ENCODE assay signal across 9 cellular contexts in genomic region chr3:14439501-14440167, GRCh38. TPM values are rescaled to one million over a fixed set of nuclear protein-coding genes. Genes with fewer than 3 reads are reported as not detected.
DNase-seq lines count a peak whose midpoint lies in the region; TF ChIP-seq lines count a peak whose summit lies in the region.
"Had no signal": no experiment of that assay in that cellular context is flagged by ENCODE, and none has a peak within 500 bp of the region (broad histone marks: within the 10 kb centered on the region; RNA-seq: fewer than 3 reads in every experiment).

No MANE protein-coding gene starts in this region.

- H3K9me3 ChIP-seq in OCI-LY3 (ENCODE audit: insufficient read depth, low read length) = no peaks in the 10 kb centered on the region

- no peaks in the 10 kb centered on the region for H4K20me1 ChIP-seq in OCI-LY3 (ENCODE audit: insufficient read depth, low read length)

- H3K4me1 ChIP-seq in OCI-LY3 (ENCODE audit: low read length) = peaks cover 67% of the 10 kb centered on the region

- DNase-seq in DMS 273 (lab: John Stamatoyannopoulos, UW; ENCODE audit: unreplicated experiment) = peak; percentile 19
- DNase-seq in DMS 273 treated with DMSO at 0.1 percent for 48 hours (lab: John Stamatoyannopoulos, UW) = no peak
- peak; percentile 48 for DNase-seq in fibroblast of the aortic adventitia (ENCODE audit: low read depth)
- DNase-seq in smooth muscle cell of the brain vasculature (ENCODE audit: low read depth, low spot score) = peak; percentile 83
- DNase-seq in activated CD4-positive, CD25-positive, alpha-beta regulatory T cell (lab: John Stamatoyannopoulos, UW) = no peak
- no peak for DNase-seq in stimulated activated CD8-positive, alpha-beta memory T cell treated with anti-CD3 and anti-CD28 coated beads, Interleukin-4, amount 100 ng/mL, for 48 hours
- no peak for DNase-seq in NCI-H446 (lab: John Stamatoyannopoulos, UW)

- H3K27me3 ChIP-seq in OCI-LY3 (ENCODE audit: low read depth, low read length) = no peaks in the 10 kb centered on the region

- no peak overlapping the region for H2AFZ ChIP-seq in OCI-LY3 (ENCODE audit: low read depth, low read length)

- peak overlapping the region; percentile 64 for H3K4me3 ChIP-seq in OCI-LY3 (ENCODE audit: low read length)
- no peak overlapping the region for H3K4me3 ChIP-seq in fibroblast of the aortic adventitia (ENCODE audit: low read depth, low read length)

- H3K9ac ChIP-seq in OCI-LY3 (ENCODE audit: low read length) = peak overlapping the region; percentile 76

- H3K79me2 ChIP-seq in OCI-LY3 (ENCODE audit: low read length) = peaks cover 98% of the 10 kb centered on the region

- H3K27ac ChIP-seq in OCI-LY3 (ENCODE audit: low read length) = peak overlapping the region; percentile 94
- H3K27ac ChIP-seq: 22Rv1 had no signal

- TF ChIP-seq CTCF in OCI-LY3 (IDR thresholded peaks at IDR 0.05; ENCODE audit: low read depth, low read length) = no peak
- TF ChIP-seq CTCF in fibroblast of the aortic adventitia (IDR thresholded peaks at IDR 0.05; ENCODE audit: insufficient read depth, low read length) = no peak

- H3K36me3 ChIP-seq in OCI-LY3 (replicated peaks; ENCODE audit: low read depth, low read length) = peaks cover 35% of the 10 kb centered on the region

- peak overlapping the region; percentile 95 for H3K4me2 ChIP-seq in OCI-LY3 (ENCODE audit: low read length)

RNA-seq across cellular contexts. Expression of gene SLC6A6, which starts 37.2 kb away (rescaled TPM):
- 5.9 and 31.4 TPM in 2 replicates for total RNA-seq in fibroblast of the aortic adventitia (ENCODE audit: low replicate concordance)

Comparison
In these comparisons a context has a peak if more than half of its experiments do, and no peak if none do; other contexts are left out.
1. DNase-seq: peak in DMS 273 (single experiment), fibroblast of the aortic adventitia (single experiment) and smooth muscle cell of the brain vasculature (single experiment); none in DMS 273 treated with DMSO at 0.1 percent for 48 hours (single experiment), activated CD4-positive, CD25-positive, alpha-beta regulatory T cell (0 of 4), stimulated activated CD8-positive, alpha-beta memory T cell treated with anti-CD3 and anti-CD28 coated beads, Interleukin-4, amount 100 ng/mL, for 48 hours (single experiment) and NCI-H446 (0 of 2).